In the genomic region with DNA sequence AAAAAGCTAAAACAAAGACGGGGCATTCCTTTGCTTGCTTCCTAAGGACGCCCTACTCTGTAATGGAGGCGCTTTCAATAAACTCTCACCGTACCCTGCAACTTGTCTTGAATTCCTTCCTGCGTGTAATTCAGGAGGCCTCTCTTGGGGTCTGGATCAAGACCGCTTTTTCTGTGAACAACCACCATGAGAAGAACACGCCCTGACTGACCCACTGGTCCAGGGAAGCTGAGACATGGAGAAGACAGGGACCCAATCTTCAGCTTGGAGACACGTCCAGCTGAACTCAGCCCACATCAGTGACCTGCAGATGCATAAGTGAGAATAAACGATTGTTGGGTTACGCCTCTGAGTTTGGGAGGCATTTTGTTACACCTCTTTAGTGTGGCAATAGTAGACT, we compare ENCODE assay signal across 8 cellular contexts. TPM values are rescaled to one million over a fixed set of nuclear protein-coding genes. Genes with fewer than 3 reads are reported as not detected.
DNase-seq lines count a peak whose midpoint lies in the region; ATAC-seq and TF ChIP-seq lines count a peak whose summit lies in the region.

No MANE protein-coding gene starts in this region.

- H3K9me3 Mint-ChIP-seq in HFFc6 (no peaks in the 10 kb centered on the region), nephron progenitor cell (peaks cover 11% of the 10 kb centered on the region)

- H3K27ac Mint-ChIP-seq in HFFc6 (peak overlapping the region; percentile 42; the same call in 1 of the 2 replicates), nephron progenitor cell (no peak overlapping the region)

- H3K4me3 ChIP-seq in AG10803 (ENCODE audit: low read length) = peak overlapping the region; percentile 78; the same call in 1 of the 2 replicates
- peak overlapping the region; percentile 57 to 87 (median 71) for H3K4me3 ChIP-seq in breast epithelium

- H3K27ac ChIP-seq in breast epithelium = peak overlapping the region in 1 of 2 donors; percentile 77

- no peak for TF ChIP-seq POLR2A in breast epithelium (IDR thresholded peaks at IDR 0.05)

- TF ChIP-seq CTCF in AG10803 (conservative IDR thresholded peaks at IDR 0.05; ENCODE audit: low read length) = no peak
- no peak for TF ChIP-seq CTCF in HFFc6 (IDR thresholded peaks at IDR 0.05)
- TF ChIP-seq CTCF in breast epithelium (IDR thresholded peaks at IDR 0.05) = no peak
- no peak for TF ChIP-seq CTCF in nephron progenitor cell (IDR thresholded peaks at IDR 0.05)

- H3K27me3 ChIP-seq in breast epithelium = no peaks in the 10 kb centered on the region

- no peaks in the 10 kb centered on the region for H3K4me1 ChIP-seq in breast epithelium

- ATAC-seq in HG02938 (IDR thresholded peaks at IDR 0.05; ENCODE audit: unreplicated experiment) (no peak), GM18520 (IDR thresholded peaks at IDR 0.05; ENCODE audit: unreplicated experiment) (no peak)

- H3K36me3 Mint-ChIP-seq in HFFc6 (ENCODE audit: low read depth) = no peaks in the 10 kb centered on the region
- H3K36me3 Mint-ChIP-seq in nephron progenitor cell (ENCODE audit: low read depth) = peaks cover 8% of the 10 kb centered on the region

- H3K4me1 Mint-ChIP-seq in HFFc6 (ENCODE audit: low read depth) (peaks cover 42% of the 10 kb centered on the region), nephron progenitor cell (peaks cover 20% of the 10 kb centered on the region)

- no peak for DNase-seq in AG10803 (ENCODE audit: low read depth)
- no peak for DNase-seq in HFFc6
- no peak for DNase-seq in breast epithelium (ENCODE audit: low spot score in 2 of 2)
- DNase-seq in nephron progenitor cell = no peak
- DNase-seq in NCI-H2196 treated with DMSO at 0.1 percent for 48 hours (lab: John Stamatoyannopoulos, UW; ENCODE audit: unreplicated experiment) = no peak
- no peak for DNase-seq in KBM-7

- no peaks in the 10 kb centered on the region for H3K36me3 ChIP-seq in breast epithelium

- no peaks in the 10 kb centered on the region for H3K9me3 ChIP-seq in breast epithelium

- in situ Hi-C loops in KBM-7 (cut with MboI; ENCODE audit: low pct_unique_long_range_greater_than_20kb, low sequenced_read_pairs) = no loop called here

- H3K27me3 Mint-ChIP-seq in HFFc6 (ENCODE audit: insufficient read depth) (peaks cover 2% of the 10 kb centered on the region), nephron progenitor cell (ENCODE audit: low read depth, poor library complexity) (no peaks in the 10 kb centered on the region)

- H3K4me3 Mint-ChIP-seq in HFFc6 = peak overlapping the region; percentile 92
- peak overlapping the region; percentile 96 for H3K4me3 Mint-ChIP-seq in nephron progenitor cell

- intact Hi-C loops in breast epithelium (cut with DNase I; ENCODE audit: low total_unique reads) = no loop called here

RNA-seq across cellular contexts. Expression of gene NARS1, which starts 7.8 kb away (rescaled TPM):
- total RNA-seq in HFFc6 (2021; fragmentation: NEBNext Ultra II Directional; extraction: Animal tissue kit (Norgen Biotek cat#: 25700)) = 100 to 1,000 TPM; 102 to 134 (median 111) TPM
- 100 to 1,000 TPM; 134 to 135 (median 135) TPM for total RNA-seq in breast epithelium

RNA-seq across cellular contexts. Expression of gene FECH, which starts 42.9 kb away (rescaled TPM):
- 10 to 100 TPM; 28.7 to 38.3 (median 33.9) TPM for total RNA-seq in HFFc6 (2021; fragmentation: NEBNext Ultra II Directional; extraction: Animal tissue kit (Norgen Biotek cat#: 25700))
- total RNA-seq in breast epithelium = 10 to 100 TPM; 31.1 to 40.2 (median 37.3) TPM
